1 cellular context compared by ENCODE assay signal in the genomic region with DNA sequence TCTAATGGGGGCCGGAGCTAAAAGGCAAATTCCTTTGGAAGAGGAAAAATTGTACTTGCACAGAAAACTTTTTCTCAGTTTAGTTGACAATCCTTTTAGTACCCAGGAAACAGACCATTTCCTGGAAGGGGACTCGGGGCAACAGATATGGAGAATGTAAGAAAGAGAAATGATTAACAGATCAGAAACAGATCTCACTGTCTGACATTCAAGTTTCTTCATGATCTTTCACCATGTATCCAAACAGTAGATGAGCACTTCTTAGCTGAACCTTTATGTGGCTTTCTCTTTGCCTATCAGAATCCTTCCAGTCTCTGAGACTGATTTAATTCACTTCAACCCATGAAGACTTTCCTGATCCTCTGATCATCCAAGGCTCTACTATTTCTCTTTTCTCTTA.
TF ChIP-seq lines count a peak whose summit lies in the region.

No MANE protein-coding gene starts in this region.

TF ChIP-seq in IMR-90, 13 proteins besides CTCF, POLR2A, EP300 and RAD21 (continued from another document):
- TF ChIP-seq MXI1 (IDR thresholded peaks at IDR 0.05; ENCODE audit: borderline replicate concordance, low read depth, low read length) (no peak), RFX5 (IDR thresholded peaks at IDR 0.05; ENCODE audit: low read depth, low read length) (no peak), FOS (IDR thresholded peaks at IDR 0.05; ENCODE audit: low read depth, low read length) (no peak), BHLHE40 (IDR thresholded peaks at IDR 0.05; ENCODE audit: low read depth, low read length) (no peak), RCOR1 (IDR thresholded peaks at IDR 0.05; ENCODE audit: insufficient replicate concordance, low read length) (no peak), NFE2L2 (IDR thresholded peaks at IDR 0.05; ENCODE audit: low read depth, low read length) (no peak), SMC3 (IDR thresholded peaks at IDR 0.05; ENCODE audit: low read depth, low read length) (no peak)
- TF ChIP-seq, protein P1, sequence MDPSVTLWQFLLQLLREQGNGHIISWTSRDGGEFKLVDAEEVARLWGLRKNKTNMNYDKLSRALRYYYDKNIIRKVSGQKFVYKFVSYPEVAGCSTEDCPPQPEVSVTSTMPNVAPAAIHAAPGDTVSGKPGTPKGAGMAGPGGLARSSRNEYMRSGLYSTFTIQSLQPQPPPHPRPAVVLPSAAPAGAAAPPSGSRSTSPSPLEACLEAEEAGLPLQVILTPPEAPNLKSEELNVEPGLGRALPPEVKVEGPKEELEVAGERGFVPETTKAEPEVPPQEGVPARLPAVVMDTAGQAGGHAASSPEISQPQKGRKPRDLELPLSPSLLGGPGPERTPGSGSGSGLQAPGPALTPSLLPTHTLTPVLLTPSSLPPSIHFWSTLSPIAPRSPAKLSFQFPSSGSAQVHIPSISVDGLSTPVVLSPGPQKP (IDR thresholded peaks at IDR 0.05; ENCODE audit: borderline replicate concordance, low read depth, low read length): no peak
